ENCODE assay signal across 10 cellular contexts in genomic region chr7:144384071-144384470, GRCh38. TPM values are rescaled to one million over a fixed set of nuclear protein-coding genes. Genes with fewer than 3 reads are reported as not detected.
DNase-seq lines count a peak whose midpoint lies in the region; ATAC-seq and TF ChIP-seq lines count a peak whose summit lies in the region.
"Had no signal": no experiment of that assay in that cellular context is flagged by ENCODE, and none has a peak within 500 bp of the region (broad histone marks: within the 10 kb centered on the region; RNA-seq: fewer than 3 reads in every experiment).

No MANE protein-coding gene starts in this region.

- CTCF ChIA-PET in mammary epithelial cell (lab: Charles Lee; ENCODE audit: low non-redundant PET), result no interaction called here

- ATAC-seq in GM19043 (IDR thresholded peaks at IDR 0.05; ENCODE audit: low read depth, unreplicated experiment) (peak; percentile 64), HG03108 (IDR thresholded peaks at IDR 0.05; ENCODE audit: unreplicated experiment) (peak; percentile 67)
- ATAC-seq: natural killer cell treated with Interleukin-12 subunit alpha and Interleukin-12 subunit beta and Interleukin-15 and Interleukin-18, amount 100 ng/mL, for 72 hours had no signal

- H3K27me3 ChIP-seq in mammary epithelial cell (ENCODE audit: insufficient read depth, low read length) (no peaks in the 10 kb centered on the region), dorsolateral prefrontal cortex (no peaks in the 10 kb centered on the region)

- peaks cover 5% of the 10 kb centered on the region for H3K36me3 ChIP-seq in mammary epithelial cell (ENCODE audit: insufficient read depth, low read length)

- intact Hi-C loops in mammary epithelial cell (cut with micrococcal nuclease) (no loop called here), dorsolateral prefrontal cortex (cut with DNase I) (no loop called here)

- peak overlapping the region; percentile 42 for H3K9ac ChIP-seq in mammary epithelial cell (ENCODE audit: insufficient read depth, low read length)

- in situ Hi-C loops in mammary epithelial cell (cut with MboI; ENCODE audit: low sequenced_read_pairs in 2 of 2), result no loop called here

- no peaks in the 10 kb centered on the region for H3K27me3 Mint-ChIP-seq in progenitor cell of endocrine pancreas

- H3K4me3 Mint-ChIP-seq in progenitor cell of endocrine pancreas (ENCODE audit: low read depth), result no peak overlapping the region
- H3K4me3 Mint-ChIP-seq: natural killer cell treated with Interleukin-12 subunit alpha and Interleukin-12 subunit beta and Interleukin-15 and Interleukin-18, amount 100 ng/mL, for 72 hours had no signal

- H3K27ac ChIP-seq in mammary epithelial cell (ENCODE audit: insufficient read depth, low read depth, low read length) (peak overlapping the region; percentile 70), dorsolateral prefrontal cortex (no peak overlapping the region)

- peak overlapping the region; percentile 69 for H2AFZ ChIP-seq in mammary epithelial cell (ENCODE audit: low read depth, low read length)

- H3K9me3 Mint-ChIP-seq in progenitor cell of endocrine pancreas (ENCODE audit: low read depth), result no peaks in the 10 kb centered on the region
- H3K9me3 Mint-ChIP-seq: natural killer cell treated with Interleukin-12 subunit alpha and Interleukin-12 subunit beta and Interleukin-15 and Interleukin-18, amount 100 ng/mL, for 72 hours had no signal

- peak overlapping the region; percentile 34 for H3K27ac Mint-ChIP-seq in progenitor cell of endocrine pancreas
- H3K27ac Mint-ChIP-seq: natural killer cell treated with Interleukin-12 subunit alpha and Interleukin-12 subunit beta and Interleukin-15 and Interleukin-18, amount 100 ng/mL, for 72 hours had no signal

- H3K4me3 ChIP-seq in mammary epithelial cell (replicated peaks in 1 of 3; ENCODE audit: insufficient read depth in 1 of 3, low read depth in 2 of 3, low read length in 3 of 3) (no peak overlapping the region), dorsolateral prefrontal cortex (no peak overlapping the region)

- H3K79me2 ChIP-seq in mammary epithelial cell (ENCODE audit: insufficient read depth, low read length), result no peaks in the 10 kb centered on the region

- no peaks in the 10 kb centered on the region for H4K20me1 ChIP-seq in mammary epithelial cell (ENCODE audit: insufficient read depth, low read length)

- DNase-seq in mammary epithelial cell, result peak; percentile 85
- DNase-seq in progenitor cell of endocrine pancreas (ENCODE audit: low spot score, unreplicated experiment), result no peak
- no peak for DNase-seq in NK-92 (lab: John Stamatoyannopoulos, UW; ENCODE audit: unreplicated experiment)
- DNase-seq in dorsolateral prefrontal cortex, result no peak
- no peak for DNase-seq in NCI-H2081 treated with DMSO at 0.1 percent for 48 hours (lab: John Stamatoyannopoulos, UW)
- no peak for DNase-seq in NCI-H1092 treated with DMSO at 0.1 percent for 48 hours (lab: John Stamatoyannopoulos, UW)
- DNase-seq: dermis blood vessel endothelial cell had no signal

- peaks cover 22% of the 10 kb centered on the region for H3K4me1 ChIP-seq in mammary epithelial cell (ENCODE audit: insufficient read depth, low read length)

- H3K9me3 ChIP-seq in mammary epithelial cell (replicated peaks; ENCODE audit: insufficient read depth, low read length), result no peaks in the 10 kb centered on the region

- WGBS in mammary epithelial cell (ENCODE audit: low coverage, missing lambda C conversion rate), result 15% methylated on average over 4 of the region's 4 CpGs

- peaks cover 15% of the 10 kb centered on the region for H3K4me1 Mint-ChIP-seq in progenitor cell of endocrine pancreas (ENCODE audit: low read depth)

- H3K36me3 Mint-ChIP-seq in progenitor cell of endocrine pancreas (ENCODE audit: insufficient read depth), result no peaks in the 10 kb centered on the region
- H3K36me3 Mint-ChIP-seq: natural killer cell treated with Interleukin-12 subunit alpha and Interleukin-12 subunit beta and Interleukin-15 and Interleukin-18, amount 100 ng/mL, for 72 hours had no signal

- peak overlapping the region; percentile 66 for H3K4me2 ChIP-seq in mammary epithelial cell (ENCODE audit: insufficient read depth, low read depth, low read length)

- BruUV-seq in mammary epithelial cell (replicated peaks; lab: Mats Ljungman, UMichigan), result no TSS peak

- TF ChIP-seq CTCF in mammary epithelial cell (conservative IDR thresholded peaks at IDR 0.05 in 1 of 2, IDR thresholded peaks at IDR 0.05 in 1 of 2; ENCODE audit: extremely low read depth in 1 of 2, insufficient read depth in 1 of 2, low read depth in 1 of 2, low read length in 2 of 2) (no peak), progenitor cell of endocrine pancreas (IDR thresholded peaks at IDR 0.05; ENCODE audit: unreplicated experiment) (no peak), dorsolateral prefrontal cortex (IDR thresholded peaks at IDR 0.05 in 54 of 56, conservative IDR thresholded peaks at IDR 0.05 in 2 of 56; ENCODE audit: low read depth in 1 of 56, partially characterized antibody in 56 of 56) (no peak)

- dilution Hi-C loops in mammary epithelial cell (cut with HindIII; ENCODE audit: low sequenced_read_pairs), result no loop called here

RNA-seq across cellular contexts. Expression of gene NOBOX, which starts 19.4 kb away (rescaled TPM):
- not detected for total RNA-seq in mammary epithelial cell
- not detected for polyA plus RNA-seq in mammary epithelial cell
- polyA minus RNA-seq in mammary epithelial cell, result not detected
- total RNA-seq in progenitor cell of endocrine pancreas, result not detected in 2 replicates
- total RNA-seq in dorsolateral prefrontal cortex, result under 1 TPM in 1 of 120 experiments, not detected in 119; 0.23 TPM
- total RNA-seq: dermis blood vessel endothelial cell; natural killer cell treated with Interleukin-12 subunit alpha and Interleukin-12 subunit beta and Interleukin-15 and Interleukin-18, amount 100 ng/mL, for 72 hours had no signal

RNA-seq across cellular contexts. Expression of gene ARHGEF5, which starts 28.9 kb away (rescaled TPM):
- 10 to 100 TPM; 46.5 to 46.7 TPM for total RNA-seq in mammary epithelial cell
- 39.4 TPM for polyA plus RNA-seq in mammary epithelial cell
- 71.6 TPM for polyA minus RNA-seq in mammary epithelial cell
- total RNA-seq in progenitor cell of endocrine pancreas, result 42.9 and 46.6 TPM in 2 replicates
- 1 to 10 TPM in 78 of 120 experiments, under 1 TPM in 41, not detected in 1; 0.23 to 5.4 (median 1.3) TPM for total RNA-seq in dorsolateral prefrontal cortex
